In the genomic region with DNA sequence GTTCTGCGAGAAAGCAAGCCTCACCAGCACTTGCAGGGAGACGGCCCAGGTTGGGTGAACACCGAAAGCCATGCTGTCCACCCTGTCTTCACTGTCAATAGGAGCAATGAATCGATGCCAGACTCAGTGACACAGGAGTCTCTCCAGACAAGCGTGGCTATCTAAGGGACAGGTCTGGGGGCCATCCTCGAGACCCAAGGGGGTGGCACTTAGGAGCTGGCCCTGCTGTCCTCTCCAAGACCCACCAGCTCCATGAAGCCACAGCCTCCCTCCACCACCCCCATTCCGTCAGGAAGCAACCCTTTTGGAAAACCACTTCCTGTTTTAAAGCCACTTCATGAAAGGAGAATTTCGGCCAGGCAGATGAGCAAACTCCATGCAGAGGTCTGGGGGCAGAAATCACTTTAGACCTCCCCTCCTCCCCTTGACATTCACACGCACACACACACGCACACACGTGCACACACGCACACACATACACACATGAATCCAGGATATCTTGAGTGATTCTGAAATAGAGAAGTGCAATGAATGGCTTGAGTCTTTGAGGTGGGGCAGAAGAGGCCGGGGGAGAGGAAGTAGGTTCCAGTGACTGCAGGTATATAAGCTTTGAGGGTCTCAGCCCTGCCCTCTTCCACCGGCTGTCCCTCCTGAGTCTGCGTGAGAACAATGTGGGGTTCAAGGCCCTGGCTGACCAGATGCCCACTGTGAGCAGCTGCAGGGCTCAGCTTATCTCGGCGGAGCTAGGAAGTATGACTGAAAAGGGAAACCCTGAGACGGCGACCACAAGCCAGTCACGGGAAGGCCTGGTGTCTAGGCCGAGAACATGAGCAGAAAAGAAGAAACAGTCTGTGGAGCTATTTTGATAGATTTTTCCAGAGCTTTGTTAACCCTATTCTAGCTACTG, we compare ENCODE assay signal across 8 cellular contexts. TPM values are rescaled to one million over a fixed set of nuclear protein-coding genes. Genes with fewer than 3 reads are reported as not detected.
DNase-seq lines count a peak whose midpoint lies in the region; ATAC-seq and TF ChIP-seq lines count a peak whose summit lies in the region.

No MANE protein-coding gene starts in this region.

- 77% methylated on average over 21 of the region's 21 CpGs for WGBS in right cardiac atrium
- whole genome bisulfite sequencing in esophagus muscularis mucosa, result 75% methylated on average over 21 of the region's 21 CpGs

- no peak for TF ChIP-seq POLR2A in esophagus muscularis mucosa (IDR thresholded peaks at IDR 0.05; ENCODE audit: low read depth)

- CTCF ChIA-PET in GM10248 (lab: Yijun Ruan, JAX), result interaction anchor here (0.9 to 3.0 kb wide), 12 partner anchors 10 to 311 kb away, joined by 3 to 12 read pairs (median 5); a partner anchor contains a TSS

- H3K27ac ChIP-seq in right cardiac atrium (ENCODE audit: low read length) (no peak overlapping the region), esophagus muscularis mucosa (replicated peaks in 1 of 4) (peak overlapping the region in 2 of 4 donors; percentile 22 to 34)

- no peak for TF ChIP-seq CTCF in GM10248 (IDR thresholded peaks at IDR 0.05; ENCODE audit: control extremely low read depth, extremely low read depth, low read depth, missing control alignments)
- TF ChIP-seq CTCF in esophagus muscularis mucosa (IDR thresholded peaks at IDR 0.05), result no peak

- H3K9me3 ChIP-seq in right cardiac atrium (ENCODE audit: control insufficient read depth, low read length) (no peaks in the 10 kb centered on the region), esophagus muscularis mucosa (no peaks in the 10 kb centered on the region)

- ATAC-seq in GM21825 (IDR thresholded peaks at IDR 0.05; ENCODE audit: unreplicated experiment) (peak; percentile 42), right cardiac atrium (peak; percentile 34 to 38)

- DNase-seq in GM10248 (ENCODE audit: extremely low spot score), result peak; percentile 66
- DNase-seq in M059J (ENCODE audit: low read depth), result peak; percentile 60
- DNase-seq in activated CD8-positive, alpha-beta memory T cell treated with anti-CD3 and anti-CD28 coated beads, Interleukin-2, amount 50 U/mL, for 4 hours, result peak; percentile 55
- DNase-seq in right cardiac atrium, result no peak
- no peak for DNase-seq in ureter (ENCODE audit: low spot score)
- DNase-seq in esophagus muscularis mucosa (ENCODE audit: extremely low spot score), result no peak

- peak overlapping the region; percentile 53 for H3K4me3 Mint-ChIP-seq in stimulated activated naive CD8-positive, alpha-beta T cell treated with anti-CD3 and anti-CD28 coated beads, Interleukin-15, Interleukin-2, amounts not matched to agents 100 ng/mL and 50 ng/mL, for 24 hours

- H3K36me3 Mint-ChIP-seq in stimulated activated naive CD8-positive, alpha-beta T cell treated with anti-CD3 and anti-CD28 coated beads, Interleukin-15, Interleukin-2, amounts not matched to agents 100 ng/mL and 50 ng/mL, for 24 hours (ENCODE audit: low read depth), result peaks cover 62% of the 10 kb centered on the region

- TF ChIP-seq EP300 in esophagus muscularis mucosa (IDR thresholded peaks at IDR 0.05), result no peak

- no peaks in the 10 kb centered on the region for H3K27me3 Mint-ChIP-seq in stimulated activated naive CD8-positive, alpha-beta T cell treated with anti-CD3 and anti-CD28 coated beads, Interleukin-15, Interleukin-2, amounts not matched to agents 100 ng/mL and 50 ng/mL, for 24 hours

- peaks cover 90% of the 10 kb centered on the region for H3K4me1 Mint-ChIP-seq in stimulated activated naive CD8-positive, alpha-beta T cell treated with anti-CD3 and anti-CD28 coated beads, Interleukin-15, Interleukin-2, amounts not matched to agents 100 ng/mL and 50 ng/mL, for 24 hours (ENCODE audit: low read depth)

- H3K4me3 ChIP-seq in right cardiac atrium (ENCODE audit: low read length) (no peak overlapping the region), esophagus muscularis mucosa (no peak overlapping the region)

- H3K4me1 ChIP-seq in right cardiac atrium (ENCODE audit: control insufficient read depth, insufficient read depth, low read length) (peaks cover 4% of the 10 kb centered on the region), esophagus muscularis mucosa (peaks cover 0 to 23% (median 15%) of the 10 kb centered on the region in 4 donors)

- peaks cover 0 to 42% (median 11%) of the 10 kb centered on the region in 4 donors for H3K36me3 ChIP-seq in esophagus muscularis mucosa

- POLR2A ChIA-PET in GM10248 (lab: Yijun Ruan, JAX), result interaction anchor here (0.6 to 1.8 kb wide), 7 partner anchors 9 to 538 kb away, joined by 3 to 7 read pairs (median 3); a partner anchor contains a TSS

- intact Hi-C loops in right cardiac atrium (cut with DNase I), result no loop called here
- intact Hi-C loops in esophagus muscularis mucosa (cut with DNase I), result no loop called here

- H3K9me3 Mint-ChIP-seq in stimulated activated naive CD8-positive, alpha-beta T cell treated with anti-CD3 and anti-CD28 coated beads, Interleukin-15, Interleukin-2, amounts not matched to agents 100 ng/mL and 50 ng/mL, for 24 hours, result no peaks in the 10 kb centered on the region

- H3K27ac Mint-ChIP-seq in stimulated activated naive CD8-positive, alpha-beta T cell treated with anti-CD3 and anti-CD28 coated beads, Interleukin-15, Interleukin-2, amounts not matched to agents 100 ng/mL and 50 ng/mL, for 24 hours, result peak overlapping the region; percentile 96

- H3K27me3 ChIP-seq in right cardiac atrium (ENCODE audit: control insufficient read depth, insufficient read depth), result no peaks in the 10 kb centered on the region
- H3K27me3 ChIP-seq in esophagus muscularis mucosa, result no peaks in the 10 kb centered on the region

RNA-seq across cellular contexts. Expression of a gene that starts 25.0 kb away (rescaled TPM):
- total RNA-seq in M059J (2014; rRNA removed; shearing (Covaris generic)), result 18.6 and 32.4 TPM in 2 replicates
- total RNA-seq in right cardiac atrium, result 1 to 10 TPM; 4.2 to 7.8 (median 6.8) TPM
- polyA plus RNA-seq in right cardiac atrium, result 6.0 TPM
- 24.1 TPM for total RNA-seq in ureter
- total RNA-seq in esophagus muscularis mucosa, result 10 to 100 TPM; 31.4 to 41.6 (median 36.1) TPM

Comparison
In these comparisons a context has a peak if more than half of its experiments do, and no peak if none do; other contexts are left out.
1. DNase-seq: peak in GM10248 (single experiment), M059J (single experiment) and activated CD8-positive, alpha-beta memory T cell treated with anti-CD3 and anti-CD28 coated beads, Interleukin-2, amount 50 U/mL, for 4 hours (single experiment); none in right cardiac atrium (0 of 3), ureter (single experiment) and esophagus muscularis mucosa (single experiment).